In the genomic region with DNA sequence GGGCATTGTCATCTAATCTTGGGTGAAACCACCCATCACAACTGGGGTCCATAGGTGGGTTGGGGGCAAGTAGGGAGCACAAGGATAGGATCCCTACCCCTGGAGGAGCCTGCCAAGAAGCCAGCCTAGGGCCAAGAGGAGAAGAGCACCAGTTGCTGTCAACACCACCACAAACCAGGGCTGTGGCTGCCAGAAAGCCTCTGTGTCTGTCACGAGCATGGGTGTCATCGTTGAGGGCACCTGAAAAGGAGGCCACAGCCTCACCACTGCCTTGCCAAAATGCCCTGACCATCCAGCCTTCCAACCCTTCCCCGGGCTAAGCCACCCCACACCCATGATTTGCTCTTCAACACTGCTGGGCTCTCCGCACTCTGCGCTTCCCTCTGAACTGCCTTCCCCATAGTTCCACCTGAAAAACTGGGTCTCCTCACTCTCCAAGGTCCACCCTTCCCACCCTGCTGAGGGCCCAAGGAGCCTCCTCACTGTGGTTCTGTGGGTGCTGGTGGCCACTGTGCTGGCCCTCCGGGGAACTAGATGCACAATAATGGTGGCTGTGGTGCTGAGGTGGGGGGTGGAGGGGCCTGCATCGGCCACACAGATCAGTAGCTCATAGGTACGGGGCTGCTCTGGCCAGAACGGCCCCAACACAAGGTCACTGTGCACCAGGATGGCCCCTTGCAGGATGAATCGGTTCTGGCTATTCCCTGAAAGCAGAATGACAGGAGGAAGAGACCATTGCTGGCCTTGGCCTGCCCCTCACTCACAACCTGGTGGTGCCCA, we compare ENCODE assay signal across 23 cellular contexts. TPM values are rescaled to one million over a fixed set of nuclear protein-coding genes. Genes with fewer than 3 reads are reported as not detected.
"Had no signal": no experiment of that assay in that cellular context is flagged by ENCODE, and none has a peak within 500 bp of the region (broad histone marks: within the 10 kb centered on the region; RNA-seq: fewer than 3 reads in every experiment).

No MANE protein-coding gene starts in this region.

- H3K4me3 ChIP-seq: hepatocyte, right lobe of liver, smooth muscle cell, thoracic aorta had no signal

- ATAC-seq: activated T-cell treated with anti-CD3 and anti-CD28 coated beads, Interleukin-2, amount 50 U/mL, for 72 hours; foreskin keratinocyte; right lobe of liver; stimulated activated naive B cell treated with anti-CD40 and anti-IgM and Interleukin-4, amounts not matched to agents 10 μg/mL and 1 μg/mL and 100 μg/mL, for 72 hours; T-cell had no signal

- DNase-seq: activated CD4-positive, alpha-beta T cell treated with anti-CD3 and anti-CD28 coated beads for 1 hour; activated CD8-positive, alpha-beta memory T cell treated with anti-CD3 and anti-CD28 coated beads, Interleukin-2, amount 50 U/mL, for 48 hours; activated gamma-delta T cell treated with Interleukin-2 at 50 U/mL for 16 hours; activated T-cell treated with anti-CD3 and anti-CD28 coated beads, Interleukin-2, amount 50 U/mL, for 72 hours; anterior cingulate cortex; caudate nucleus; effector memory CD4-positive, alpha-beta T cell; foreskin keratinocyte; glutamatergic neuron; immature natural killer cell; nucleus accumbens; stimulated activated CD4-positive, alpha-beta T cell treated with anti-CD3 and anti-CD28 coated beads, Interleukin-2, amount 100 ng/mL, for 48 hours; stimulated activated CD8-positive, alpha-beta memory T cell treated with anti-CD3 and anti-CD28 coated beads, Interleukin-4, amount 100 ng/mL, for 48 hours; stimulated activated naive B cell treated with anti-CD40 and anti-IgM and Interleukin-4, amounts not matched to agents 10 μg/mL and 1 μg/mL and 100 μg/mL, for 72 hours; T-cell had no signal

- H3K27ac ChIP-seq: foreskin keratinocyte, hepatocyte, right lobe of liver, thoracic aorta, VCaP had no signal

RNA-seq across cellular contexts. Expression of a gene that starts 7.1 kb away (rescaled TPM):
- total RNA-seq: dermis microvascular lymphatic vessel endothelial cell, foreskin keratinocyte, liver, mononuclear cell, right lobe of liver had no signal
